In genomic region chr1:4659247-4659646, GRCh38 we compare ENCODE assay signal across 17 cellular contexts. TPM values are rescaled to one million over a fixed set of nuclear protein-coding genes. Genes with fewer than 3 reads are reported as not detected.
DNase-seq lines count a peak whose midpoint lies in the region; ATAC-seq and TF ChIP-seq lines count a peak whose summit lies in the region.
"Had no signal": no experiment of that assay in that cellular context is flagged by ENCODE, and none has a peak within 500 bp of the region (broad histone marks: within the 10 kb centered on the region; RNA-seq: fewer than 3 reads in every experiment).

No MANE protein-coding gene starts in this region.

- TF ChIP-seq CTCF in dorsolateral prefrontal cortex (IDR thresholded peaks at IDR 0.05 in 54 of 56, conservative IDR thresholded peaks at IDR 0.05 in 2 of 56; ENCODE audit: low read depth in 1 of 56, partially characterized antibody in 56 of 56): peak in 3 of 56 donors; percentile 10 to 12 (median 11)

- peaks cover 0 to 8% (median 0%) of the 10 kb centered on the region in 45 donors for H3K27me3 ChIP-seq in dorsolateral prefrontal cortex

- ATAC-seq in HG02870 (IDR thresholded peaks at IDR 0.05; ENCODE audit: unreplicated experiment): no peak
- ATAC-seq: K562 had no signal

- DNase-seq in ELF-1 (ENCODE audit: low read depth, low spot score): peak; percentile 30
- DNase-seq in RPMI7951 (ENCODE audit: low read depth): peak; percentile 47
- no peak for DNase-seq in dorsolateral prefrontal cortex
- peak; percentile 41 for DNase-seq in retina
- DNase-seq in NCI-H2196 (lab: John Stamatoyannopoulos, UW; ENCODE audit: unreplicated experiment): no peak
- no peak for DNase-seq in activated T-cell treated with anti-CD3 and anti-CD28 coated beads, Interleukin-2, amount 50 U/mL, for 1 hour
- no peak for DNase-seq in SW480 (ENCODE audit: low spot score)
- DNase-seq: Calu3; CD4-positive, CD25-positive, alpha-beta regulatory T cell; NCI-H1436 treated with DMSO at 0.1 percent for 48 hours; NCI-H2081 treated with DMSO at 0.1 percent for 48 hours; Right ventricle myocardium superior; SK-N-SH had no signal

- peak overlapping the region; percentile 82 to 99 (median 97) for H3K27ac ChIP-seq in dorsolateral prefrontal cortex

- intact Hi-C loops in dorsolateral prefrontal cortex (cut with DNase I): loop anchor here (5.0 to 10.0 kb wide), 7 partner anchors 38 to 1316 kb away; partner anchors contain the start of gene C1orf174 (in 1 of the 2)

- peak overlapping the region in 41 of 59 donors; percentile 0 to 81 (median 69) for H3K4me3 ChIP-seq in dorsolateral prefrontal cortex
- H3K4me3 ChIP-seq: HAP-1, K562 had no signal

RNA-seq across cellular contexts. Expression of gene AJAP1, which starts 4.8 kb away (rescaled TPM):
- 2.2 TPM in 2 replicates for total RNA-seq in RPMI7951 (2014; rRNA removed; shearing (Covaris generic))
- total RNA-seq in dorsolateral prefrontal cortex: 10 to 100 TPM; 21.7 to 74.9 (median 55.1) TPM
- total RNA-seq: A673, Calu3, K562 had no signal

Comparison
In these comparisons a context has a peak if more than half of its experiments do, and no peak if none do; other contexts are left out.
1. DNase-seq: peak in ELF-1 (single experiment), RPMI7951 (single experiment) and retina (single experiment); none in dorsolateral prefrontal cortex (0 of 10), NCI-H2196 (single experiment), activated T-cell treated with anti-CD3 and anti-CD28 coated beads, Interleukin-2, amount 50 U/mL, for 1 hour (single experiment) and SW480 (single experiment).